In genomic region chr4:186189656-186190055, GRCh38 we compare ENCODE assay signal across 10 cellular contexts. TPM values are rescaled to one million over a fixed set of nuclear protein-coding genes. Genes with fewer than 3 reads are reported as not detected.
DNase-seq lines count a peak whose midpoint lies in the region; ATAC-seq, FAIRE-seq and TF ChIP-seq lines count a peak whose summit lies in the region.
"Had no signal": no experiment of that assay in that cellular context is flagged by ENCODE, and none has a peak within 500 bp of the region (broad histone marks: within the 10 kb centered on the region; RNA-seq: fewer than 3 reads in every experiment).

No MANE protein-coding gene starts in this region.

- peak overlapping the region; percentile 77 for H3K4me2 ChIP-seq in OCI-LY7 (ENCODE audit: low read length)

- no peak for TF ChIP-seq CTCF in OCI-LY7 (conservative IDR thresholded peaks at IDR 0.05; ENCODE audit: low read length)
- no peak for TF ChIP-seq CTCF in esophagus muscularis mucosa (IDR thresholded peaks at IDR 0.05)
- TF ChIP-seq CTCF in sigmoid colon (IDR thresholded peaks at IDR 0.05), result no peak
- no peak for TF ChIP-seq CTCF in GM20000 (IDR thresholded peaks at IDR 0.05; ENCODE audit: extremely low read depth, missing control alignments)

- WGBS in esophagus muscularis mucosa, result 62% methylated on average over 4 of the region's 4 CpGs
- WGBS in sigmoid colon, 2 donors, result 29 to 47% methylated on average over 4 of the region's 4 CpGs

- H3K4me1 ChIP-seq in OCI-LY7 (ENCODE audit: insufficient read depth, low read length, poor library complexity, severe bottlenecking) (peaks cover 27% of the 10 kb centered on the region), esophagus muscularis mucosa (peaks cover 24 to 39% (median 35%) of the 10 kb centered on the region in 4 donors), sigmoid colon (peaks cover 0 to 39% (median 31%) of the 10 kb centered on the region in 4 donors)

- H3K9me3 ChIP-seq in OCI-LY7 (ENCODE audit: low read length), result no peaks in the 10 kb centered on the region
- no peaks in the 10 kb centered on the region for H3K9me3 ChIP-seq in esophagus muscularis mucosa
- H3K9me3 ChIP-seq in sigmoid colon, result no peaks in the 10 kb centered on the region

- intact Hi-C loops in OCI-LY7 (cut with micrococcal nuclease; ENCODE audit: unreplicated experiment) (loop anchor here (5.0 to 10.0 kb wide), 7 partner anchors 122 to 1542 kb away; partner anchors contain the start of genes CASP3, CCDC110, CENPU and PRIMPOL), esophagus muscularis mucosa (cut with DNase I) (loop anchor here (5.0 kb wide), 2 partner anchors 42 to 122 kb away; partner anchors contain the start of gene TLR3), sigmoid colon (cut with DNase I) (loop anchor here (2.0 to 10.0 kb wide), 4 partner anchors 45 to 987 kb away; partner anchors contain the start of genes CFAP97, FAT1 and TLR3)

- FAIRE-seq in GM12891 (lab: Jason Lieb, UNC), result peak; percentile 16
- FAIRE-seq: G401.6 had no signal

- peaks cover 17% of the 10 kb centered on the region; the same call in 1 of the 2 replicates for H3K79me2 ChIP-seq in OCI-LY7 (ENCODE audit: insufficient read depth, low read depth, low read length)

- H3K27me3 ChIP-seq in esophagus muscularis mucosa (no peaks in the 10 kb centered on the region), sigmoid colon (no peaks in the 10 kb centered on the region)

- no peaks in the 10 kb centered on the region for H4K20me1 ChIP-seq in OCI-LY7 (ENCODE audit: insufficient read depth, low read length)

- H3K27ac ChIP-seq in OCI-LY7 (ENCODE audit: low read depth, low read length, poor library complexity, severe bottlenecking) (peak overlapping the region; percentile 91), esophagus muscularis mucosa (replicated peaks in 1 of 4) (peak overlapping the region; percentile 92 to 98 (median 96)), sigmoid colon (peak overlapping the region; percentile 93 to 99 (median 98))

- no TSS peak for BruUV-seq in OCI-LY7 (replicated peaks; lab: Mats Ljungman, UMichigan)

- peak overlapping the region; percentile 93; the same call in 1 of the 2 replicates for H2AFZ ChIP-seq in OCI-LY7 (ENCODE audit: low read length)

- TF ChIP-seq POLR2A in GM12891 (IDR thresholded peaks at IDR 0.05; ENCODE audit: low read depth, low read length), result no peak
- no peak for TF ChIP-seq POLR2A in esophagus muscularis mucosa (IDR thresholded peaks at IDR 0.05; ENCODE audit: low read depth)
- TF ChIP-seq POLR2A in sigmoid colon (IDR thresholded peaks at IDR 0.05), result no peak

- POLR2A ChIA-PET in OCI-LY7 (lab: Charles Lee), result interaction anchor here (1.1 to 1.4 kb wide), 3 partner anchors 20 to 170 kb away, joined by 3 to 4 read pairs (median 3); no protein-coding TSS in a partner anchor

- no peak for DNase-seq in GM12891 (ENCODE audit: insufficient read length, low spot score)
- peak; percentile 13 for DNase-seq in OCI-LY7 (ENCODE audit: low spot score)
- DNase-seq in esophagus muscularis mucosa (ENCODE audit: extremely low spot score), result no peak
- no peak for DNase-seq in sigmoid colon
- DNase-seq in GM20000 (ENCODE audit: low spot score), result no peak
- DNase-seq in NCI-H1105 (lab: John Stamatoyannopoulos, UW), result no peak
- DNase-seq: NCI-H1048, RPMI8226 had no signal

- CTCF ChIA-PET in OCI-LY7 (lab: Charles Lee; ENCODE audit: unreplicated experiment), result no interaction called here

- no peak for TF ChIP-seq EP300 in esophagus muscularis mucosa (IDR thresholded peaks at IDR 0.05)
- TF ChIP-seq EP300 in sigmoid colon (IDR thresholded peaks at IDR 0.05), result no peak

- ATAC-seq in HG02885 (IDR thresholded peaks at IDR 0.05; ENCODE audit: poor library complexity, unreplicated experiment), result no peak

- H3K4me3 ChIP-seq in OCI-LY7 (ENCODE audit: low read depth, low read length, poor library complexity, severe bottlenecking), result peak overlapping the region; percentile 82
- H3K4me3 ChIP-seq in esophagus muscularis mucosa, result no peak overlapping the region
- H3K4me3 ChIP-seq in sigmoid colon, result peak overlapping the region in 1 of 4 donors; percentile 89

- H3K36me3 ChIP-seq in OCI-LY7 (ENCODE audit: insufficient read depth, low read length) (peaks cover 4% of the 10 kb centered on the region; the same call in 1 of the 2 replicates), esophagus muscularis mucosa (no peaks in the 10 kb centered on the region), sigmoid colon (peaks cover 0 to 3% (median 0%) of the 10 kb centered on the region in 4 donors)

- no peaks in the 10 kb centered on the region for H3K9me2 ChIP-seq in OCI-LY7 (ENCODE audit: insufficient read depth, low read length)

TF ChIP-seq in GM12891, 5 proteins besides CTCF, POLR2A, EP300 and RAD21:
- TF ChIP-seq SPI1 (IDR thresholded peaks at IDR 0.05; ENCODE audit: low read depth, low read length) (no peak), POLR2AphosphoS5 (IDR thresholded peaks at IDR 0.05; ENCODE audit: low read depth, low read length) (no peak), TAF1 (IDR thresholded peaks at IDR 0.05; ENCODE audit: low read depth, low read length) (no peak), POU2F2 (IDR thresholded peaks at IDR 0.05; ENCODE audit: low read depth, low read length) (no peak), PAX5 (IDR thresholded peaks at IDR 0.05; ENCODE audit: insufficient read depth, low read length, severe bottlenecking) (no peak)
TF ChIP-seq in GM12891: peak in this region for 0.

RNA-seq across cellular contexts. Expression of gene CYP4V2, which starts 1.7 kb away (rescaled TPM):
- polyA plus RNA-seq in GM12891 (2012; ENCODE audit: low read depth, missing spikeins), result 1.5 TPM
- 6.2 and 6.9 TPM in 2 replicates for total RNA-seq in OCI-LY7 (2014; rRNA removed; shearing (Covaris generic))
- total RNA-seq in OCI-LY7 (2022), result 10.8 and 12.5 TPM in 2 replicates
- 10 to 100 TPM; 27.5 to 43.1 (median 35.5) TPM for total RNA-seq in esophagus muscularis mucosa
- total RNA-seq in sigmoid colon, result 10 to 100 TPM; 30.0 to 75.3 (median 34.7) TPM
- polyA plus RNA-seq in sigmoid colon, result 10 to 100 TPM in 1 of 3 donors, 1 to 10 TPM in 2; 7.2 to 20.9 (median 8.4) TPM

RNA-seq across cellular contexts. Expression of gene KLKB1, which starts 37.7 kb away (rescaled TPM):
- polyA plus RNA-seq in GM12891 (2012; ENCODE audit: low read depth, missing spikeins), result 0.09 TPM
- 0.57 TPM in 1 of 2 replicates, not detected in the other for total RNA-seq in OCI-LY7 (2014; rRNA removed; shearing (Covaris generic))
- 0.24 TPM in 1 of 2 replicates, not detected in the other for total RNA-seq in OCI-LY7 (2022)
- 1 to 10 TPM in 1 of 4 donors, under 1 TPM in 3; 0.45 to 2.0 (median 0.83) TPM for total RNA-seq in esophagus muscularis mucosa
- total RNA-seq in sigmoid colon, result 1 to 10 TPM in 2 of 4 donors, under 1 TPM in 2; 0.36 to 3.9 (median 1.4) TPM
- 1 to 10 TPM in 1 of 3 donors, under 1 TPM in 2; 0.46 to 1.3 (median 0.60) TPM for polyA plus RNA-seq in sigmoid colon
